In the genomic region with DNA sequence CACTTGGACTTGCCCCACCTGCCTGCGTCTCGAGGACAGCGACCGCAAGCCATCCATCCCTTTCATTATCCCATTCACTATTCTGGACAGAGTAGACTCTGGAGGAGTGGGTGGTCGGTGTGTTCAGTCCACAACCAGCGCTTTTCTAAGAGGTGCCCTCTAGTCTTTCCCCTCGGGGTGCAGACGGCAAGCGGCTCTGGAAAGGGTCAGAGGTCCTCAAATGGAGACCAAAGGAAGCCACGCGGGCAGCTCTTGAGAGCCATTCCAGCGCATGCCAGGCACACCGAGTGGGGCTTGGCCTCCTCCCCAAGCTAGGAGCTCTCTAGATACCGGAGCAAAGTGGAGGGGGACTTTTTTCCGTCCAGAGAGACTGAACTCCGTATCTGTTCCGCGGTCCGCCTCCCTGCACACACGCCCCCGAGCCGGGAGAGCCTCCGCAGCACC, we compare ENCODE assay signal across 9 cellular contexts. TPM values are rescaled to one million over a fixed set of nuclear protein-coding genes. Genes with fewer than 3 reads are reported as not detected.
DNase-seq lines count a peak whose midpoint lies in the region; ATAC-seq and TF ChIP-seq lines count a peak whose summit lies in the region.
"Had no signal": no experiment of that assay in that cellular context is flagged by ENCODE, and none has a peak within 500 bp of the region (broad histone marks: within the 10 kb centered on the region; RNA-seq: fewer than 3 reads in every experiment).

No MANE protein-coding gene starts in this region.

- POLR2A ChIA-PET in OCI-LY7 (lab: Charles Lee): interaction anchor here (0.6 to 1.2 kb wide), 5 partner anchors 15 to 168 kb away, joined by 3 to 5 read pairs (median 4); no protein-coding TSS in a partner anchor

- no peaks in the 10 kb centered on the region for H3K4me1 ChIP-seq in OCI-LY7 (ENCODE audit: insufficient read depth, low read length, poor library complexity, severe bottlenecking)
- peaks cover 9% of the 10 kb centered on the region for H3K4me1 ChIP-seq in lower lobe of right lung
- H3K4me1 ChIP-seq in testis: peaks cover 30% of the 10 kb centered on the region

- no peaks in the 10 kb centered on the region for H3K9me2 ChIP-seq in OCI-LY7 (ENCODE audit: insufficient read depth, low read length)

- WGBS in testis, 2 donors: 7% methylated on average over 23 of the region's 23 CpGs

- no peak for TF ChIP-seq POLR2A in testis (IDR thresholded peaks at IDR 0.05)

- TF ChIP-seq CTCF in OCI-LY7 (conservative IDR thresholded peaks at IDR 0.05; ENCODE audit: low read length) (no peak), lower lobe of right lung (IDR thresholded peaks at IDR 0.05) (no peak), testis (IDR thresholded peaks at IDR 0.05) (no peak)

- BruUV-seq in OCI-LY7 (replicated peaks; lab: Mats Ljungman, UMichigan): no TSS peak

- peak overlapping the region; percentile 58 for H3K4me3 ChIP-seq in OCI-LY7 (ENCODE audit: low read depth, low read length, poor library complexity, severe bottlenecking)
- H3K4me3 ChIP-seq in lower lobe of right lung: peak overlapping the region; percentile 78
- H3K4me3 ChIP-seq in testis: peak overlapping the region; percentile 71 to 82

- DNase-seq in NCI-H2227 (lab: John Stamatoyannopoulos, UW; ENCODE audit: unreplicated experiment) (peak; percentile 16), NCI-H2227 treated with DMSO at 0.1 percent for 48 hours (lab: John Stamatoyannopoulos, UW) (no peak), OCI-LY7 (ENCODE audit: low spot score) (no peak), caudate nucleus (lab: John Stamatoyannopoulos, UW) (peak in 13 of 61 donors; percentile 10 to 70 (median 55)), lower lobe of right lung (no peak), testis (peak; percentile 61), SHP77 (lab: John Stamatoyannopoulos, UW) (no peak)

- no peaks in the 10 kb centered on the region for H3K27me3 ChIP-seq in lower lobe of right lung (ENCODE audit: low read depth)
- no peaks in the 10 kb centered on the region for H3K27me3 ChIP-seq in testis

- H3K36me3 ChIP-seq in OCI-LY7 (ENCODE audit: insufficient read depth, low read length) (no peaks in the 10 kb centered on the region), lower lobe of right lung (no peaks in the 10 kb centered on the region), testis (ENCODE audit: low read depth, missing control alignments) (no peaks in the 10 kb centered on the region)

- H3K79me2 ChIP-seq in OCI-LY7 (ENCODE audit: insufficient read depth, low read depth, low read length): no peaks in the 10 kb centered on the region

- H3K9me3 ChIP-seq in OCI-LY7 (ENCODE audit: low read length) (no peaks in the 10 kb centered on the region), lower lobe of right lung (no peaks in the 10 kb centered on the region), testis (no peaks in the 10 kb centered on the region)

- H4K20me1 ChIP-seq in OCI-LY7 (ENCODE audit: insufficient read depth, low read length): no peaks in the 10 kb centered on the region

- ATAC-seq in lower lobe of right lung: peak; percentile 49 to 51
- no peak for ATAC-seq in GM19035 (IDR thresholded peaks at IDR 0.05; ENCODE audit: unreplicated experiment)

- H3K27ac ChIP-seq in OCI-LY7 (ENCODE audit: low read depth, low read length, poor library complexity, severe bottlenecking) (no peak overlapping the region), caudate nucleus (ENCODE audit: low read depth, low read length) (peak overlapping the region; percentile 62), lower lobe of right lung (peak overlapping the region; percentile 21), testis (peak overlapping the region; percentile 92)
- H3K27ac ChIP-seq: C4-2B had no signal

- no peak overlapping the region for H2AFZ ChIP-seq in OCI-LY7 (ENCODE audit: low read length)

- peak overlapping the region; percentile 70 for H3K4me2 ChIP-seq in OCI-LY7 (ENCODE audit: low read length)

- CTCF ChIA-PET in OCI-LY7 (lab: Charles Lee; ENCODE audit: unreplicated experiment): no interaction called here

- intact Hi-C loops in OCI-LY7 (cut with micrococcal nuclease; ENCODE audit: unreplicated experiment): no loop called here
- intact Hi-C loops in lower lobe of right lung (cut with DNase I): no loop called here
- intact Hi-C loops in testis (cut with DNase I; ENCODE audit: low total_unique reads): no loop called here

RNA-seq across cellular contexts. Expression of gene GSDME, which starts 0.7 kb away (rescaled TPM):
- 41.7 and 49.9 TPM in 2 replicates for total RNA-seq in OCI-LY7 (2014; rRNA removed; shearing (Covaris generic))
- 33.0 and 47.0 TPM in 2 replicates for total RNA-seq in OCI-LY7 (2022)
- total RNA-seq in lower lobe of right lung: 8.2 TPM
- 10 to 100 TPM; 55.0 to 59.4 TPM for total RNA-seq in testis
- polyA plus RNA-seq in testis (ENCODE audit: insufficient read depth, low read depth, low replicate concordance): 31.8 TPM

Comparison
In these comparisons a context has a peak if more than half of its experiments do, and no peak if none do; other contexts are left out.
1. DNase-seq: peak in NCI-H2227 (single experiment) and testis (single experiment); none in NCI-H2227 treated with DMSO at 0.1 percent for 48 hours (single experiment), OCI-LY7 (single experiment), lower lobe of right lung (single experiment) and SHP77 (0 of 2).
2. Peak in every context shown above with its lines, with median percentiles within 50 percentile points of each other: H3K4me3 ChIP-seq.